Comparison of ENCODE assay signal across 10 cellular contexts in the genomic region with DNA sequence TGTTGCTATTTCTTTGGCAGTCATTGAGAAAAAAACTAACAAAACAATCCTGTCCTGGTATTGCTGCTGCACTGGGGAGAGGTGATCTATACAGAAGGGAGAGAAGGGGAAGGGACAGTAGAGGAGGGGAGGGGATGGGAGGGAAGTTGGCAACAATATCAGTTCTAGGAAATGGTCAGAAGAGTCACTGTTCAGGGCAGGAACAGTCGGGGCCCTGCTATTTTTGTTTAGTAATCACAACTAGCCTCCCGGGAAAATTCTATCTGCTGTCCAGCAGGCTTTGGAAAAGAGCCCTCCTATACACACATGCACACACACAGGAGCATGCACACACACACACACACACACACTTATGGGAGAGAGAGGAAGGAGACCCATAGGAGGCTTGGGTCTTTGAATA.
A peak's percentile ranks its signal among the peaks of the same experiment; 100 is the strongest.
DNase-seq lines count a peak whose midpoint lies in the region; ATAC-seq and TF ChIP-seq lines count a peak whose summit lies in the region.
"Had no signal": no experiment of that assay in that cellular context is flagged by ENCODE, and none has a peak within 500 bp of the region (broad histone marks: within the 10 kb centered on the region; RNA-seq: fewer than 3 reads in every experiment).

No MANE protein-coding gene starts in this region.

- peak; percentile 26 for DNase-seq in M059J (ENCODE audit: low read depth)
- DNase-seq in right atrium auricular region (ENCODE audit: low spot score) = no peak
- no peak for DNase-seq in stimulated activated naive CD8-positive, alpha-beta T cell treated with anti-CD3 and anti-CD28 coated beads, Interleukin-15, amount 100 ng/mL, for 72 hours
- no peak for DNase-seq in NCI-H146 (lab: John Stamatoyannopoulos, UW)
- DNase-seq in brain microvascular endothelial cell = no peak
- no peak for DNase-seq in NCI-H1436 treated with DMSO at 0.1 percent for 48 hours (lab: John Stamatoyannopoulos, UW)
- DNase-seq: activated CD8-positive, alpha-beta memory T cell treated with anti-CD3 and anti-CD28 coated beads for 24 hours had no signal

- TF ChIP-seq CTCF in right atrium auricular region (IDR thresholded peaks at IDR 0.05) (no peak), brain microvascular endothelial cell (IDR thresholded peaks at IDR 0.05; ENCODE audit: low read depth, low read length, missing control alignments) (no peak)

- peaks cover 3% of the 10 kb centered on the region for H3K9me3 Mint-ChIP-seq in activated T-helper 17 cell treated with anti-CD3 and anti-CD28 coated beads, Interleukin-2, amount 50 U/mL, for 72 hours
- peaks cover 9% of the 10 kb centered on the region in 2 donors for H3K9me3 Mint-ChIP-seq in stimulated activated naive CD8-positive, alpha-beta T cell treated with anti-CD3 and anti-CD28 coated beads, Interleukin-15, amount 100 ng/mL, for 72 hours

- H3K36me3 Mint-ChIP-seq in activated T-helper 17 cell treated with anti-CD3 and anti-CD28 coated beads, Interleukin-2, amount 50 U/mL, for 72 hours (ENCODE audit: low read depth) = peaks cover 69% of the 10 kb centered on the region

- H3K27ac ChIP-seq in right atrium auricular region (peak overlapping the region; percentile 88 to 89), brain microvascular endothelial cell (no peak overlapping the region)
- H3K27ac ChIP-seq: KMS-11 had no signal

- H3K9me3 ChIP-seq in right atrium auricular region = peaks cover 0 to 6% of the 10 kb centered on the region in 2 donors

- in situ Hi-C loops in brain microvascular endothelial cell (cut with HindIII; ENCODE audit: low pct_ligation_motif_present, low sequenced_read_pairs) = no loop called here

- H3K36me3 ChIP-seq in right atrium auricular region (no peaks in the 10 kb centered on the region), brain microvascular endothelial cell (replicated peaks) (no peaks in the 10 kb centered on the region)

- no peaks in the 10 kb centered on the region for H3K27me3 Mint-ChIP-seq in activated T-helper 17 cell treated with anti-CD3 and anti-CD28 coated beads, Interleukin-2, amount 50 U/mL, for 72 hours
- H3K27me3 Mint-ChIP-seq in stimulated activated naive CD8-positive, alpha-beta T cell treated with anti-CD3 and anti-CD28 coated beads, Interleukin-15, amount 100 ng/mL, for 72 hours = no peaks in the 10 kb centered on the region

- H3K4me1 ChIP-seq in right atrium auricular region = peaks cover 0 to 6% of the 10 kb centered on the region in 2 donors

- H3K4me1 Mint-ChIP-seq in activated T-helper 17 cell treated with anti-CD3 and anti-CD28 coated beads, Interleukin-2, amount 50 U/mL, for 72 hours = peaks cover 6% of the 10 kb centered on the region
- peaks cover 32% of the 10 kb centered on the region for H3K4me1 Mint-ChIP-seq in stimulated activated naive CD8-positive, alpha-beta T cell treated with anti-CD3 and anti-CD28 coated beads, Interleukin-15, amount 100 ng/mL, for 72 hours

- ATAC-seq in activated T-helper 17 cell treated with anti-CD3 and anti-CD28 coated beads, Interleukin-2, amount 50 U/mL, for 72 hours (replicated peaks) = peak; percentile 23
- ATAC-seq in stimulated activated naive CD8-positive, alpha-beta T cell treated with anti-CD3 and anti-CD28 coated beads, Interleukin-15, amount 100 ng/mL, for 72 hours = no peak
- ATAC-seq in HG02970 (IDR thresholded peaks at IDR 0.05; ENCODE audit: low FRiP score, unreplicated experiment) = no peak

- peak overlapping the region; percentile 97 for H3K4me3 Mint-ChIP-seq in activated T-helper 17 cell treated with anti-CD3 and anti-CD28 coated beads, Interleukin-2, amount 50 U/mL, for 72 hours
- peak overlapping the region; percentile 84 to 93 for H3K4me3 Mint-ChIP-seq in stimulated activated naive CD8-positive, alpha-beta T cell treated with anti-CD3 and anti-CD28 coated beads, Interleukin-15, amount 100 ng/mL, for 72 hours

- H3K4me3 ChIP-seq in right atrium auricular region (peak overlapping the region; percentile 47 to 48), brain microvascular endothelial cell (ENCODE audit: low read depth, low read length) (no peak overlapping the region)

- H3K27me3 ChIP-seq in right atrium auricular region = no peaks in the 10 kb centered on the region
- no peaks in the 10 kb centered on the region for H3K27me3 ChIP-seq in brain microvascular endothelial cell (replicated peaks)

- H3K27ac Mint-ChIP-seq in activated T-helper 17 cell treated with anti-CD3 and anti-CD28 coated beads, Interleukin-2, amount 50 U/mL, for 72 hours = peak overlapping the region; percentile 99
- H3K27ac Mint-ChIP-seq in stimulated activated naive CD8-positive, alpha-beta T cell treated with anti-CD3 and anti-CD28 coated beads, Interleukin-15, amount 100 ng/mL, for 72 hours = peak overlapping the region; percentile 96 to 99
